In the genomic region with DNA sequence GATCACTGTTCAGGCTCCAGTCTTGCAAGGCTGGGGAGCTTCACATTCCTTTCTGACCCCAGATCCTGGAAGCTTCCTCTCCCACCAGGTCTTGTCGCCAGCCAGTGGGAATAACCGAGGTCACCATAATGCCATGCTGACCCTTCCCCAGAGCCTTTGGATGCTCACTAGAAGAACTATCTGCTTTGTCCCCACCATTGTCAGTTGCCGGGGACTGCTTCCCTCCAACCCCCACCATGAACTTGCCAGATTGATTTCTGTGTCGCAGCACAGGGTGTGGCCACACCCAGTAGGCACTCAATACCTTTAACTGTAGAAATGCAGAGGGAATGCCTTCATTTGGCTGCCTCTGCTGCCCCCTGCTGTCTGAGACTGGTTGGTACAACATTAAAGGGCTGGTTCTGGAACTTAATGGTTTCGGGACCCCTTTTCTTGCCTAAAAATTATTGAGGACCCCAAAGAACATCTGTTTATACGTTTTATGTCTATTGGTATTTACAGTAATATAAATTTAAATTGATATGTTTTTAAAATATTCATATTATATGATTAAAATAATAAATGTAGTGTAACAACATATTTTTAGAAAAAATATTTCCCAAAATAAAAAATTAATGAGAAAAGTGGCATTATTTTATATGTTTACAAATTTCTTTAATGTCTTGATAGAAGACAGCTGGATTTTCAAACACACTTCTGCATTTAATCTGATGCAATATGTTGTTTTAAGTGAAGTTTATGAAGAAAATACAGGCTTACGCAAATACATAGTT, we compare ENCODE assay signal across 8 cellular contexts. TPM values are rescaled to one million over a fixed set of nuclear protein-coding genes. Genes with fewer than 3 reads are reported as not detected.
DNase-seq lines count a peak whose midpoint lies in the region; ATAC-seq, FAIRE-seq and TF ChIP-seq lines count a peak whose summit lies in the region.

No MANE protein-coding gene starts in this region.

- H3K4me2 ChIP-seq in DOHH2 (ENCODE audit: low read length) (no peak overlapping the region), neuronal stem cell (ENCODE audit: insufficient read depth, low read length, poor library complexity, severe bottlenecking) (no peak overlapping the region)

- WGBS in neuronal stem cell (ENCODE audit: extremely low coverage in 2 of 2, insufficient read length in 2 of 2, insufficient replicate concordance in 1 of 2), 2 donors, result no CpG with 5 or more reads among the region's 7 CpGs
- 47 to 48% methylated on average over 7 of the region's 7 CpGs for WGBS in testis, 2 donors

- DNase-seq in KG1 (lab: John Stamatoyannopoulos, UW) (peak; percentile 69), RCC 7860 (ENCODE audit: low spot score) (peak; percentile 42), fibroblast of pulmonary artery (ENCODE audit: low read depth) (peak; percentile 63), neuronal stem cell (ENCODE audit: low spot score) (peak; percentile 84), testis (peak; percentile 82)
- DNase-seq in activated T-cell treated with anti-CD3 and anti-CD28 coated beads, Interleukin-2, amount 50 U/mL, for 24 hours, result peak; percentile 85

- no peak overlapping the region for H3K27ac ChIP-seq in DOHH2 (ENCODE audit: low read depth, low read length)
- no peak overlapping the region for H3K27ac ChIP-seq in neuronal stem cell (replicated peaks; ENCODE audit: low read length)
- no peak overlapping the region for H3K27ac ChIP-seq in testis

- H3K4me1 ChIP-seq in DOHH2 (ENCODE audit: control insufficient read depth, low read length), result peaks cover 8% of the 10 kb centered on the region
- H3K4me1 ChIP-seq in neuronal stem cell (ENCODE audit: control insufficient read depth in 2 of 2, insufficient read depth in 1 of 2, low read depth in 1 of 2, low read length in 2 of 2), result peaks cover 3 to 21% of the 10 kb centered on the region in 2 donors
- no peaks in the 10 kb centered on the region for H3K4me1 ChIP-seq in testis

- no peak overlapping the region for H3K9ac ChIP-seq in neuronal stem cell (ENCODE audit: low read depth, low read length, poor library complexity)

- no peak overlapping the region for H4K91ac ChIP-seq in neuronal stem cell (ENCODE audit: low read depth, low read length, poor library complexity)

- H2BK120ac ChIP-seq in neuronal stem cell (ENCODE audit: low read depth, low read length), result no peak overlapping the region

- no peaks in the 10 kb centered on the region; the same call in 1 of the 2 replicates for H4K20me1 ChIP-seq in DOHH2 (ENCODE audit: control insufficient read depth, insufficient read depth, low read depth, low read length)

- no peaks in the 10 kb centered on the region for H3F3A ChIP-seq in DOHH2 (ENCODE audit: control insufficient read depth, insufficient read depth)

- no peak overlapping the region for H3K4ac ChIP-seq in neuronal stem cell (ENCODE audit: low read length)

- ATAC-seq in HG03520 (IDR thresholded peaks at IDR 0.05; ENCODE audit: unreplicated experiment), result no peak

- no peaks in the 10 kb centered on the region for H3K9me3 ChIP-seq in DOHH2 (ENCODE audit: control insufficient read depth, insufficient read depth, low read length)
- no peaks in the 10 kb centered on the region for H3K9me3 ChIP-seq in neuronal stem cell (replicated peaks in 1 of 2; ENCODE audit: control insufficient read depth in 2 of 2, insufficient read depth in 1 of 2, low read depth in 1 of 2, low read length in 2 of 2)
- H3K9me3 ChIP-seq in testis, result no peaks in the 10 kb centered on the region

- H3K9me2 ChIP-seq in DOHH2 (replicated peaks; ENCODE audit: control insufficient read depth, low read length), result no peaks in the 10 kb centered on the region

- no peaks in the 10 kb centered on the region for H3K79me2 ChIP-seq in DOHH2 (ENCODE audit: control insufficient read depth, low read length)

- H3K4me3 ChIP-seq in DOHH2 (ENCODE audit: low read length) (no peak overlapping the region), fibroblast of pulmonary artery (replicated peaks; ENCODE audit: low read depth, low read length) (no peak overlapping the region), neuronal stem cell (ENCODE audit: low read length in 2 of 2) (no peak overlapping the region), testis (no peak overlapping the region)

- no peaks in the 10 kb centered on the region for H3K27me3 Mint-ChIP-seq in activated T-cell treated with anti-CD3 and anti-CD28 coated beads, Interleukin-2, amount 50 U/mL, for 24 hours

- H3K36me3 ChIP-seq in DOHH2 (ENCODE audit: control insufficient read depth, low read length) (no peaks in the 10 kb centered on the region), neuronal stem cell (replicated peaks in 1 of 2; ENCODE audit: control insufficient read depth in 2 of 2, insufficient read depth in 2 of 2, low read length in 2 of 2) (no peaks in the 10 kb centered on the region), testis (ENCODE audit: low read depth, missing control alignments) (no peaks in the 10 kb centered on the region)

- peaks cover 31% of the 10 kb centered on the region for H3K4me1 Mint-ChIP-seq in activated T-cell treated with anti-CD3 and anti-CD28 coated beads, Interleukin-2, amount 50 U/mL, for 24 hours (ENCODE audit: low read depth)

- TF ChIP-seq POLR2A in testis (IDR thresholded peaks at IDR 0.05), result no peak

- no peak overlapping the region for H2AK5ac ChIP-seq in neuronal stem cell (ENCODE audit: low read depth, low read length)

- intact Hi-C loops in testis (cut with DNase I; ENCODE audit: low total_unique reads), result no loop called here

- H2BK15ac ChIP-seq in neuronal stem cell (ENCODE audit: low read length), result no peak overlapping the region

- H2BK5ac ChIP-seq in neuronal stem cell (ENCODE audit: low read length), result no peak overlapping the region

- no peak overlapping the region for H3K18ac ChIP-seq in neuronal stem cell (ENCODE audit: low read length)

- H2AFZ ChIP-seq in neuronal stem cell (ENCODE audit: low read length), result no peak overlapping the region

- no peak for FAIRE-seq in RCC 7860 (lab: Jason Lieb, UNC)

- H3K14ac ChIP-seq in neuronal stem cell (ENCODE audit: low read length), result no peak overlapping the region

- H3K79me1 ChIP-seq in neuronal stem cell (ENCODE audit: low read depth, low read length), result no peaks in the 10 kb centered on the region

- no peak overlapping the region for H3K4me3 Mint-ChIP-seq in activated T-cell treated with anti-CD3 and anti-CD28 coated beads, Interleukin-2, amount 50 U/mL, for 24 hours

- no peak overlapping the region for H4K8ac ChIP-seq in neuronal stem cell (ENCODE audit: low read depth, low read length)

- no peak overlapping the region for H2BK12ac ChIP-seq in neuronal stem cell (ENCODE audit: low read length)

- no peak overlapping the region for H3K23ac ChIP-seq in neuronal stem cell (ENCODE audit: low read depth, low read length, poor library complexity)

- no peak overlapping the region for H3K27ac Mint-ChIP-seq in activated T-cell treated with anti-CD3 and anti-CD28 coated beads, Interleukin-2, amount 50 U/mL, for 24 hours

- H3K9me3 Mint-ChIP-seq in activated T-cell treated with anti-CD3 and anti-CD28 coated beads, Interleukin-2, amount 50 U/mL, for 24 hours, result no peaks in the 10 kb centered on the region

- no peaks in the 10 kb centered on the region for H3K36me3 Mint-ChIP-seq in activated T-cell treated with anti-CD3 and anti-CD28 coated beads, Interleukin-2, amount 50 U/mL, for 24 hours (ENCODE audit: low read depth)

- TF ChIP-seq CTCF in DOHH2 (IDR thresholded peaks at IDR 0.05; ENCODE audit: low read depth, low read length, poor library complexity, severe bottlenecking), result peak; percentile 77
- TF ChIP-seq CTCF in fibroblast of pulmonary artery (IDR thresholded peaks at IDR 0.05; ENCODE audit: low read length, missing control alignments), result peak; percentile 86
- TF ChIP-seq CTCF in testis (IDR thresholded peaks at IDR 0.05), result peak; percentile 89 to 93 (median 91)

- H3K27me3 ChIP-seq in DOHH2 (ENCODE audit: control insufficient read depth, low read length), result peaks cover 46% of the 10 kb centered on the region
- peaks cover 0 to 5% (median 0%) of the 10 kb centered on the region in 3 experiments for H3K27me3 ChIP-seq in neuronal stem cell (ENCODE audit: control insufficient read depth in 3 of 3, insufficient read depth in 3 of 3, low read depth in 1 of 3, low read length in 3 of 3)
- no peaks in the 10 kb centered on the region for H3K27me3 ChIP-seq in testis

RNA-seq across cellular contexts. Expression of a gene that starts 6.6 kb away (rescaled TPM):
- polyA plus RNA-seq in neuronal stem cell (2013, experiment 1 of 2), result 10.9 TPM
- 11.1 TPM for polyA plus RNA-seq in neuronal stem cell (2013, experiment 2 of 2)
- total RNA-seq in testis, result 10 to 100 TPM; 43.3 to 99.5 TPM
- 65.8 TPM for polyA plus RNA-seq in testis (ENCODE audit: insufficient read depth, low read depth, low replicate concordance)

RNA-seq across cellular contexts. Expression of a gene that starts 29.7 kb away (rescaled TPM):
- 246 TPM for polyA plus RNA-seq in neuronal stem cell (2013, experiment 1 of 2)
- polyA plus RNA-seq in neuronal stem cell (2013, experiment 2 of 2), result 246 TPM
- 100 to 1,000 TPM; 122 to 178 TPM for total RNA-seq in testis
- 92.2 TPM for polyA plus RNA-seq in testis (ENCODE audit: insufficient read depth, low read depth, low replicate concordance)
